18 cellular contexts compared by ENCODE assay signal in the genomic region with DNA sequence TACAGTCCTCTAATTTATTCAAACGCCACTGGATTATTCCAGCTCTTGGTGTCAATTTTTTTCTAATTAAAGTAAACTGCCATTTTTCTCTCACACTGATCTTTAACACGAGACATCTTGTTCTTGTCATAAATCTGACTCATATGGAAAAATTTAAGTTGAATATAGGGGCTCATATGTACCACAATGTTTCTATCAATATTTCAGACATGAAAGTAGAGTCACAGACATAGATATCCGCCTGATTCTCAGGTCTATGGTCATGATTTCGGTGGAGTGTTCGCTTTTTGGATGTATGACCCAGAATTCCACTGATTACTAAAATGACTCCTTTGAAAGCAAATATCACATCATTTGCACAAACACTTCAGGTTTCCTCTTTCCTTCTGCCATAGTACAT.
DNase-seq lines count a peak whose midpoint lies in the region; ATAC-seq and TF ChIP-seq lines count a peak whose summit lies in the region.
"Had no signal": no experiment of that assay in that cellular context is flagged by ENCODE, and none has a peak within 500 bp of the region (broad histone marks: within the 10 kb centered on the region; RNA-seq: fewer than 3 reads in every experiment).

No MANE protein-coding gene starts in this region.

- peaks cover 9% of the 10 kb centered on the region for H3F3A ChIP-seq in GM23248 (ENCODE audit: insufficient read depth)

- H3K9me3 ChIP-seq in breast epithelium (no peaks in the 10 kb centered on the region), thoracic aorta (no peaks in the 10 kb centered on the region), GM23248 (ENCODE audit: low read depth) (no peaks in the 10 kb centered on the region)
- H3K9me3 ChIP-seq: MG63, right atrium auricular region, upper lobe of right lung had no signal

- peaks cover 27% of the 10 kb centered on the region for H3K36me3 Mint-ChIP-seq in MCF 10A (ENCODE audit: insufficient read depth, unreplicated experiment)
- H3K36me3 Mint-ChIP-seq in activated T-helper 17 cell treated with anti-CD3 and anti-CD28 coated beads, Interleukin-2, amount 50 U/mL, for 72 hours (ENCODE audit: low read depth): peaks cover 99% of the 10 kb centered on the region
- peaks cover 42% of the 10 kb centered on the region for H3K36me3 Mint-ChIP-seq in mesothelial cell of epicardium

- BruUV-seq in MCF 10A (replicated peaks; lab: Mats Ljungman, UMichigan): no TSS peak

- no peak overlapping the region for H3K4me3 ChIP-seq in breast epithelium
- H3K4me3 ChIP-seq in thoracic aorta: no peak overlapping the region
- H3K4me3 ChIP-seq in GM23248: no peak overlapping the region
- H3K4me3 ChIP-seq: MG63, right atrium auricular region, upper lobe of right lung had no signal

- no peak overlapping the region for H3K27ac ChIP-seq in breast epithelium
- H3K27ac ChIP-seq in thoracic aorta: peak overlapping the region; percentile 29 to 36
- H3K27ac ChIP-seq in GM23248: no peak overlapping the region

- POLR2A ChIA-PET in MCF 10A (lab: Yijun Ruan, JAX): interaction anchor here (0.6 to 0.7 kb wide), 2 partner anchors 193 to 216 kb away, joined by 3 read pairs; no protein-coding TSS in a partner anchor

- CTCF ChIA-PET in MCF 10A (lab: Yijun Ruan, JAX): interaction anchor here (0.6 kb wide), 1 partner anchor 1692 kb away, joined by 3 read pairs; no protein-coding TSS in a partner anchor

- no peak overlapping the region for H3K9ac ChIP-seq in GM23248

- H3K27me3 ChIP-seq in breast epithelium (no peaks in the 10 kb centered on the region), thoracic aorta (replicated peaks; ENCODE audit: insufficient read depth) (no peaks in the 10 kb centered on the region), GM23248 (replicated peaks; ENCODE audit: insufficient read depth) (no peaks in the 10 kb centered on the region)
- H3K27me3 ChIP-seq: MG63, right atrium auricular region, upper lobe of right lung had no signal

- ATAC-seq in activated T-helper 17 cell treated with anti-CD3 and anti-CD28 coated beads, Interleukin-2, amount 50 U/mL, for 72 hours (replicated peaks): peak; percentile 82
- ATAC-seq in thoracic aorta (ENCODE audit: insufficient number of reproducible peaks, low FRiP score, low read depth) (no peak), HG03045 (IDR thresholded peaks at IDR 0.05; ENCODE audit: unreplicated experiment) (no peak)
- ATAC-seq: SK-N-SH treated with all-trans-retinoic acid at 6 μM for 48 hours, upper lobe of right lung had no signal

- DNase-seq in MCF 10A (ENCODE audit: unreplicated experiment) (no peak), breast epithelium (ENCODE audit: low spot score in 2 of 2) (no peak), mesothelial cell of epicardium (ENCODE audit: low spot score in 2 of 2, unreplicated experiment in 2 of 2) (no peak), thoracic aorta (ENCODE audit: low spot score) (no peak), HUDEP-2 (lab: John Stamatoyannopoulos, UW; ENCODE audit: unreplicated experiment in 76 of 76) (no peak), GM23248 (no peak)
- DNase-seq: activated CD8-positive, alpha-beta memory T cell treated with anti-CD3 and anti-CD28 coated beads, Interleukin-2, amount 50 U/mL, for 48 hours; AML-193; DND-41; MG63; NCI-H524 treated with DMSO at 0.1 percent for 48 hours; stimulated activated CD4-positive, alpha-beta T cell treated with anti-CD3 and anti-CD28 coated beads, Interleukin-2, amount 100 ng/mL, for 48 hours; stimulated activated CD8-positive, alpha-beta memory T cell treated with anti-CD3 and anti-CD28 coated beads, Interleukin-4, amount 100 ng/mL, for 48 hours; upper lobe of right lung had no signal

- no peaks in the 10 kb centered on the region for H3K9me2 ChIP-seq in GM23248 (ENCODE audit: insufficient read depth)

- H3K36me3 ChIP-seq in breast epithelium (no peaks in the 10 kb centered on the region), thoracic aorta (peaks cover 5% of the 10 kb centered on the region), GM23248 (ENCODE audit: low read depth) (peaks cover 15% of the 10 kb centered on the region; the same call in 1 of the 2 replicates)
- H3K36me3 ChIP-seq: MG63, right atrium auricular region had no signal

- H3K4me2 ChIP-seq in GM23248 (ENCODE audit: unreplicated experiment): no peak overlapping the region

- H3K27me3 Mint-ChIP-seq in MCF 10A (ENCODE audit: insufficient read depth, unreplicated experiment) (no peaks in the 10 kb centered on the region), mesothelial cell of epicardium (ENCODE audit: low read depth) (no peaks in the 10 kb centered on the region)
- H3K27me3 Mint-ChIP-seq in activated T-helper 17 cell treated with anti-CD3 and anti-CD28 coated beads, Interleukin-2, amount 50 U/mL, for 72 hours: no peaks in the 10 kb centered on the region

- H3K4me3 Mint-ChIP-seq in MCF 10A (ENCODE audit: unreplicated experiment) (no peak overlapping the region), mesothelial cell of epicardium (no peak overlapping the region)
- peak overlapping the region; percentile 45 for H3K4me3 Mint-ChIP-seq in activated T-helper 17 cell treated with anti-CD3 and anti-CD28 coated beads, Interleukin-2, amount 50 U/mL, for 72 hours

- H3K27ac Mint-ChIP-seq in MCF 10A (ENCODE audit: low read depth, unreplicated experiment) (peak overlapping the region; percentile 63), mesothelial cell of epicardium (peak overlapping the region; percentile 10)
- peak overlapping the region; percentile 77 for H3K27ac Mint-ChIP-seq in activated T-helper 17 cell treated with anti-CD3 and anti-CD28 coated beads, Interleukin-2, amount 50 U/mL, for 72 hours

- WGBS in GM23248 (ENCODE audit: low coverage in 1 of 2, low lambda C conversion rate in 2 of 2, missing lambda C conversion rate in 2 of 2), 2 experiments: 95 to 98% methylated on average over 5 of the region's 5 CpGs

- H4K20me1 ChIP-seq in GM23248 (ENCODE audit: insufficient read depth): no peaks in the 10 kb centered on the region

- in situ Hi-C loops in GM23248 (cut with MboI): no loop called here

- H3K4me1 ChIP-seq in breast epithelium: no peaks in the 10 kb centered on the region
- peaks cover 34 to 77% of the 10 kb centered on the region in 2 donors for H3K4me1 ChIP-seq in thoracic aorta (ENCODE audit: control insufficient read depth in 1 of 2, low read depth in 2 of 2)
- H3K4me1 ChIP-seq in GM23248 (ENCODE audit: insufficient read depth): peaks cover 15% of the 10 kb centered on the region

- H3K9me3 Mint-ChIP-seq in MCF 10A (ENCODE audit: unreplicated experiment): no peaks in the 10 kb centered on the region
- H3K9me3 Mint-ChIP-seq in activated T-helper 17 cell treated with anti-CD3 and anti-CD28 coated beads, Interleukin-2, amount 50 U/mL, for 72 hours: no peaks in the 10 kb centered on the region
- H3K9me3 Mint-ChIP-seq in mesothelial cell of epicardium: peaks cover 5% of the 10 kb centered on the region

- intact Hi-C loops in MCF 10A (cut with micrococcal nuclease) (no loop called here), breast epithelium (cut with DNase I; ENCODE audit: low total_unique reads) (no loop called here)

- H2AFZ ChIP-seq in GM23248: no peak overlapping the region

- H3K4me1 Mint-ChIP-seq in MCF 10A (ENCODE audit: insufficient read depth, unreplicated experiment) (peaks cover 25% of the 10 kb centered on the region), mesothelial cell of epicardium (peaks cover 13% of the 10 kb centered on the region)
- H3K4me1 Mint-ChIP-seq in activated T-helper 17 cell treated with anti-CD3 and anti-CD28 coated beads, Interleukin-2, amount 50 U/mL, for 72 hours: peaks cover 56% of the 10 kb centered on the region

- TF ChIP-seq POLR2A in breast epithelium (IDR thresholded peaks at IDR 0.05): no peak

- TF ChIP-seq CTCF in MCF 10A (IDR thresholded peaks at IDR 0.05; ENCODE audit: unreplicated experiment) (no peak), breast epithelium (IDR thresholded peaks at IDR 0.05) (no peak), mesothelial cell of epicardium (IDR thresholded peaks at IDR 0.05; ENCODE audit: unreplicated experiment) (no peak), thoracic aorta (IDR thresholded peaks at IDR 0.05) (no peak)

- H3K79me2 ChIP-seq in GM23248 (ENCODE audit: insufficient read depth): peaks cover 98% of the 10 kb centered on the region

Comparison
In these comparisons a context has a peak if more than half of its experiments do, and no peak if none do; other contexts are left out.
1. H3K27ac Mint-ChIP-seq: peak in every context shown above with its lines; median percentile 77 in activated T-helper 17 cell treated with anti-CD3 and anti-CD28 coated beads, Interleukin-2, amount 50 U/mL, for 72 hours; 63 in MCF 10A; 10 in mesothelial cell of epicardium.
2. H3K27ac ChIP-seq: peak in thoracic aorta (2 of 2); none in breast epithelium (0 of 2) and GM23248 (single experiment).